Comparison of ENCODE assay signal across 1 cellular context in genomic region chr2:203814661-203815540, GRCh38.
TF ChIP-seq lines count a peak whose summit lies in the region.

No MANE protein-coding gene starts in this region.

TF ChIP-seq in SK-N-SH, 30 proteins besides CTCF, POLR2A, EP300 and RAD21 (continued from another document):
- TF ChIP-seq SMC3 (IDR thresholded peaks at IDR 0.05; ENCODE audit: low read depth, low read length): peak; percentile 76
- TF ChIP-seq NRF1 (IDR thresholded peaks at IDR 0.05; ENCODE audit: low read depth, low read length): no peak
- no peak for TF ChIP-seq JUND (IDR thresholded peaks at IDR 0.05)
- no peak for TF ChIP-seq SIN3A (IDR thresholded peaks at IDR 0.05; ENCODE audit: borderline replicate concordance, low read depth, low read length)
- peak; percentile 48 for TF ChIP-seq MXI1 (IDR thresholded peaks at IDR 0.05; ENCODE audit: low read depth, low read length)
